ENCODE assay signal across 15 cellular contexts in the genomic region with DNA sequence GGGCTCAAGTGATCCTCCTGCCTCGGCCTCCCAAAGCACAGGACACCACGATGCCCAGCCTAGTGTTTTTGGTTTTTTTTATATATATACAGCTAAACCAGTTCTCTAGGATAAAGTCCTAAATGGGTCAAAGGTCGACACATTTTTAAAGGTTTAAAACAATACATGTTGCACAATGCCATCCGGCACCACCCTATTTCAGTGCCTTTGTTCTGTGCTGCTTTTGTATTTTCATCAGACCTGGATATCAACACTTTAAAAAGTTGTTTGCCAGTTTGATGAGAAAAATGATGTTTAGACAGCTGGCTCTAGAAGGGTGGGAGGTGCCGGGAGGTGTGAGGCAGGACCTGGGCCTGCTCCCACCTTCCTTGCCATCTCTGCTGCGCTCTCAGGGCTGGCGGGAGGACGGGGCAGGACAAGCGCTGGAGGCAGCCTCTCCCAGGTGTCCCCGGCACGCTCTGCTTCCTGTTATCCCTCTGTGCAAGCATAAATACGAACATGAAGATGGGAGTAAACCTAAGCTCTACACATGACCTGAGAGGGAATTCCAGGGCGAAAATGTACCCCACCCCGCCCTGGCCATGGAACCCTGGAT.
DNase-seq lines count a peak whose midpoint lies in the region; ATAC-seq and TF ChIP-seq lines count a peak whose summit lies in the region.
"Had no signal": no experiment of that assay in that cellular context is flagged by ENCODE, and none has a peak within 500 bp of the region (broad histone marks: within the 10 kb centered on the region; RNA-seq: fewer than 3 reads in every experiment).

No MANE protein-coding gene starts in this region.

- WGBS in neuronal stem cell (ENCODE audit: extremely low coverage in 2 of 2, insufficient read length in 2 of 2, insufficient replicate concordance in 1 of 2), 2 donors: no CpG with 5 or more reads among the region's 14 CpGs
- WGBS in endodermal cell (ENCODE audit: insufficient coverage in 1 of 2, insufficient read length in 1 of 2), 2 experiments: 93 to 94% methylated on average over 9 to 14 of the region's 14 CpGs

- H3K9ac ChIP-seq in neuronal stem cell (ENCODE audit: low read depth, low read length, poor library complexity) (peak overlapping the region; percentile 34), endodermal cell (ENCODE audit: extremely low read depth, low read length, poor library complexity, severe bottlenecking) (no peak overlapping the region)

- H3K23ac ChIP-seq in neuronal stem cell (ENCODE audit: low read depth, low read length, poor library complexity): no peak overlapping the region

- no peaks in the 10 kb centered on the region for H3K79me1 ChIP-seq in neuronal stem cell (ENCODE audit: low read depth, low read length)

- H2BK5ac ChIP-seq in neuronal stem cell (ENCODE audit: low read length): no peak overlapping the region

- peaks cover 0 to 1% of the 10 kb centered on the region in 2 donors for H3K9me3 ChIP-seq in neuronal stem cell (replicated peaks in 1 of 2; ENCODE audit: control insufficient read depth in 2 of 2, insufficient read depth in 1 of 2, low read depth in 1 of 2, low read length in 2 of 2)
- H3K9me3 ChIP-seq in endodermal cell (ENCODE audit: control insufficient read depth, low read length): peaks cover 13% of the 10 kb centered on the region

- H3K9me3 Mint-ChIP-seq in endodermal cell: peaks cover 14% of the 10 kb centered on the region
- H3K9me3 Mint-ChIP-seq: CD4-positive, alpha-beta T cell had no signal

- no peak overlapping the region for H3K27ac Mint-ChIP-seq in endodermal cell
- H3K27ac Mint-ChIP-seq: B cell; CD4-positive, alpha-beta T cell; GM23338 had no signal

- no peaks in the 10 kb centered on the region for H3K36me3 Mint-ChIP-seq in endodermal cell (ENCODE audit: low read depth)

- H3K4me3 ChIP-seq in neuronal stem cell (ENCODE audit: low read length in 2 of 2): no peak overlapping the region
- no peak overlapping the region for H3K4me3 ChIP-seq in endodermal cell (ENCODE audit: low read length)
- H3K4me3 ChIP-seq: GM23338 had no signal

- no peak overlapping the region for H3K27ac ChIP-seq in neuronal stem cell (replicated peaks; ENCODE audit: low read length)
- no peak overlapping the region for H3K27ac ChIP-seq in endodermal cell (ENCODE audit: low read depth, low read length)
- H3K27ac ChIP-seq: HL-60 had no signal

- TF ChIP-seq CTCF in endodermal cell (conservative IDR thresholded peaks at IDR 0.05): no peak

- H2BK120ac ChIP-seq in neuronal stem cell (ENCODE audit: low read depth, low read length): no peak overlapping the region

- DNase-seq in COLO668 (lab: John Stamatoyannopoulos, UW; ENCODE audit: unreplicated experiment): peak; percentile 24
- DNase-seq in NCI-H748 (lab: John Stamatoyannopoulos, UW; ENCODE audit: unreplicated experiment): peak; percentile 83
- DNase-seq in neuronal stem cell (ENCODE audit: low spot score): no peak
- no peak for DNase-seq in endodermal cell
- no peak for DNase-seq in NCI-H226
- DNase-seq: C1 segment of cervical spinal cord; CD4-positive, alpha-beta T cell; DND-41; GDM1; H7 had no signal

- H4K8ac ChIP-seq in neuronal stem cell (ENCODE audit: low read depth, low read length): no peak overlapping the region

- H3K36me3 ChIP-seq in neuronal stem cell (replicated peaks in 1 of 2; ENCODE audit: control insufficient read depth in 2 of 2, insufficient read depth in 2 of 2, low read length in 2 of 2) (no peaks in the 10 kb centered on the region), endodermal cell (ENCODE audit: control insufficient read depth, insufficient read depth, low read length) (no peaks in the 10 kb centered on the region)

- H2BK12ac ChIP-seq in neuronal stem cell (ENCODE audit: low read length): no peak overlapping the region

- no peak overlapping the region for H3K4me3 Mint-ChIP-seq in endodermal cell
- H3K4me3 Mint-ChIP-seq: B cell; CD4-positive, alpha-beta T cell; GM23338 had no signal

- H3K4me1 ChIP-seq in neuronal stem cell (ENCODE audit: control insufficient read depth in 2 of 2, insufficient read depth in 1 of 2, low read depth in 1 of 2, low read length in 2 of 2) (no peaks in the 10 kb centered on the region), endodermal cell (ENCODE audit: control insufficient read depth, insufficient read depth, low read length) (peaks cover 4% of the 10 kb centered on the region)

- no peak overlapping the region for H3K18ac ChIP-seq in neuronal stem cell (ENCODE audit: low read length)

- H3K4ac ChIP-seq in neuronal stem cell (ENCODE audit: low read length): no peak overlapping the region

- H3K27me3 Mint-ChIP-seq in endodermal cell (ENCODE audit: insufficient read depth): no peaks in the 10 kb centered on the region
- H3K27me3 Mint-ChIP-seq: CD4-positive, alpha-beta T cell had no signal

- no peaks in the 10 kb centered on the region for H3K27me3 ChIP-seq in neuronal stem cell (ENCODE audit: control insufficient read depth in 3 of 3, insufficient read depth in 3 of 3, low read depth in 1 of 3, low read length in 3 of 3)
- no peaks in the 10 kb centered on the region for H3K27me3 ChIP-seq in endodermal cell (ENCODE audit: control insufficient read depth, insufficient read depth, low read length, poor library complexity, severe bottlenecking)

- H4K91ac ChIP-seq in neuronal stem cell (ENCODE audit: low read depth, low read length, poor library complexity): no peak overlapping the region

- no peak overlapping the region for H3K4me2 ChIP-seq in neuronal stem cell (ENCODE audit: insufficient read depth, low read length, poor library complexity, severe bottlenecking)
- H3K4me2 ChIP-seq: GM23338 had no signal

- H2AFZ ChIP-seq in neuronal stem cell (ENCODE audit: low read length): no peak overlapping the region
- H2AFZ ChIP-seq: GM23338 had no signal

- H2BK15ac ChIP-seq in neuronal stem cell (ENCODE audit: low read length): no peak overlapping the region

- ATAC-seq in esophagus mucosa (peak; percentile 42), GM18861 (IDR thresholded peaks at IDR 0.05; ENCODE audit: unreplicated experiment) (no peak)
- ATAC-seq: GM23338 had no signal

- H3K4me1 Mint-ChIP-seq in endodermal cell: peaks cover 4% of the 10 kb centered on the region

- no peak overlapping the region for H3K14ac ChIP-seq in neuronal stem cell (ENCODE audit: low read length)

- H2AK5ac ChIP-seq in neuronal stem cell (ENCODE audit: low read depth, low read length): no peak overlapping the region

Comparison
In these comparisons a context has a peak if more than half of its experiments do, and no peak if none do; other contexts are left out.
1. DNase-seq: peak in COLO668 (single experiment) and NCI-H748 (single experiment); none in neuronal stem cell (single experiment), endodermal cell (single experiment) and NCI-H226 (single experiment).